In genomic region chr2:201992960-201993359, GRCh38 we compare ENCODE assay signal across 16 cellular contexts. TPM values are rescaled to one million over a fixed set of nuclear protein-coding genes. Genes with fewer than 3 reads are reported as not detected.
DNase-seq lines count a peak whose midpoint lies in the region; ATAC-seq and TF ChIP-seq lines count a peak whose summit lies in the region.
"Had no signal": no experiment of that assay in that cellular context is flagged by ENCODE, and none has a peak within 500 bp of the region (broad histone marks: within the 10 kb centered on the region; RNA-seq: fewer than 3 reads in every experiment).

No MANE protein-coding gene starts in this region.

- H3K9ac ChIP-seq in H9 (ENCODE audit: extremely low read depth, insufficient read length, low read length) (no peak overlapping the region), trophoblast cell (ENCODE audit: low read length) (no peak overlapping the region), smooth muscle cell (ENCODE audit: low read depth) (no peak overlapping the region)

- H3K36me3 Mint-ChIP-seq in H9 (ENCODE audit: insufficient read depth in 1 of 3, low read depth in 3 of 3), result peaks cover 0 to 7% (median 4%) of the 10 kb centered on the region in 3 experiments; a peak in 4 of 7 replicates
- peaks cover 2% of the 10 kb centered on the region for H3K36me3 Mint-ChIP-seq in T-helper 17 cell (ENCODE audit: low read depth)
- H3K36me3 Mint-ChIP-seq: CD4-positive, alpha-beta memory T cell had no signal

- H3K4me1 Mint-ChIP-seq in H9 (peaks cover 59 to 74% of the 10 kb centered on the region in 2 experiments), T-helper 17 cell (peaks cover 5% of the 10 kb centered on the region)

- no peaks in the 10 kb centered on the region for H3F3A ChIP-seq in smooth muscle cell (ENCODE audit: low read depth)

- no peak overlapping the region for H3T11ph ChIP-seq in H9 (ENCODE audit: low read length)

- H2BK5ac ChIP-seq in H9 (ENCODE audit: insufficient read length, low read length) (no peak overlapping the region), trophoblast cell (ENCODE audit: low read depth, low read length, poor library complexity) (no peak overlapping the region)

- H3K23ac ChIP-seq in H9 (ENCODE audit: insufficient read length, low read depth, low read length) (no peak overlapping the region), trophoblast cell (ENCODE audit: low read length) (no peak overlapping the region)

- H4K91ac ChIP-seq in H9 (ENCODE audit: insufficient read length, low read depth, low read length) (no peak overlapping the region), trophoblast cell (ENCODE audit: low read depth, low read length) (no peak overlapping the region)

- H3K4ac ChIP-seq in H9 (ENCODE audit: low read depth, low read length), result no peak overlapping the region
- no peak overlapping the region for H3K4ac ChIP-seq in trophoblast cell (ENCODE audit: low read depth, low read length)

- DNase-seq in H9 (no peak), T-helper 17 cell (no peak), trophoblast cell (peak; percentile 29 to 79), OCI-M2 (lab: John Stamatoyannopoulos, UW; ENCODE audit: unreplicated experiment) (no peak), smooth muscle cell (lab: John Stamatoyannopoulos, UW; ENCODE audit: unreplicated experiment) (no peak), NCI-H2171 treated with DMSO at 0.1 percent for 48 hours (lab: John Stamatoyannopoulos, UW) (no peak)
- DNase-seq: BE2C; CD4-positive, alpha-beta memory T cell; DMS153; DMS79 treated with DMSO at 0.1 percent for 48 hours; EL; H7 had no signal

- H3K18ac ChIP-seq in H9 (ENCODE audit: insufficient read length, low read depth, low read length) (no peak overlapping the region), trophoblast cell (ENCODE audit: low read length) (no peak overlapping the region)

- no peak for ATAC-seq in T-helper 17 cell
- ATAC-seq: A549, K562 had no signal

- H3K27ac ChIP-seq in H9 (ENCODE audit: insufficient read length, low read depth, low read length) (no peak overlapping the region), trophoblast cell (ENCODE audit: low read depth, low read length) (no peak overlapping the region), smooth muscle cell (ENCODE audit: low read depth) (no peak overlapping the region)
- H3K27ac ChIP-seq: A549, C4-2B, HL-60 had no signal

- no peaks in the 10 kb centered on the region for H3K23me2 ChIP-seq in H9 (ENCODE audit: insufficient read length, low read depth, low read length, poor library complexity, severe bottlenecking)

- H3K79me2 ChIP-seq in H9 (ENCODE audit: insufficient read depth, low read length), result no peaks in the 10 kb centered on the region
- no peaks in the 10 kb centered on the region for H3K79me2 ChIP-seq in trophoblast cell (ENCODE audit: control insufficient read depth, insufficient read depth, low read length, poor library complexity)
- H3K79me2 ChIP-seq in smooth muscle cell (ENCODE audit: low read depth), result no peaks in the 10 kb centered on the region

- no peak overlapping the region for H2BK15ac ChIP-seq in H9 (ENCODE audit: low read depth, low read length)

- no peak overlapping the region for H2BK12ac ChIP-seq in H9 (ENCODE audit: insufficient read length, low read depth, low read length)
- no peak overlapping the region for H2BK12ac ChIP-seq in trophoblast cell (ENCODE audit: low read length)

- H3K9me3 Mint-ChIP-seq in H9, result no peaks in the 10 kb centered on the region
- H3K9me3 Mint-ChIP-seq: CD4-positive, alpha-beta memory T cell had no signal

- H3K4me2 ChIP-seq in H9 (ENCODE audit: insufficient read depth, insufficient read length, low read length), result no peak overlapping the region
- H3K4me2 ChIP-seq in trophoblast cell (ENCODE audit: low read length), result no peak overlapping the region
- no peak overlapping the region for H3K4me2 ChIP-seq in smooth muscle cell
- H3K4me2 ChIP-seq: A549 had no signal

- H2BK20ac ChIP-seq in H9 (ENCODE audit: low read depth, low read length, poor library complexity, severe bottlenecking), result no peak overlapping the region

- H3K4me1 ChIP-seq in H9 (ENCODE audit: insufficient read depth, low read length) (peaks cover 13% of the 10 kb centered on the region), trophoblast cell (ENCODE audit: control insufficient read depth in 1 of 2, insufficient read depth in 2 of 2, low read length in 2 of 2) (peaks cover 6 to 11% of the 10 kb centered on the region in 2 experiments), smooth muscle cell (ENCODE audit: low read depth) (peaks cover 26% of the 10 kb centered on the region)
- H3K4me1 ChIP-seq: A549 had no signal

- H3K9me3 ChIP-seq in H9 (ENCODE audit: control insufficient read depth, low read depth, low read length) (no peaks in the 10 kb centered on the region), T-helper 17 cell (ENCODE audit: control insufficient read depth, low read length, poor library complexity, severe bottlenecking) (no peaks in the 10 kb centered on the region), trophoblast cell (ENCODE audit: insufficient read depth, low read depth, low read length) (no peaks in the 10 kb centered on the region), smooth muscle cell (replicated peaks; ENCODE audit: low read depth) (no peaks in the 10 kb centered on the region)
- H3K9me3 ChIP-seq: A549, BE2C had no signal

- no peaks in the 10 kb centered on the region for H4K20me1 ChIP-seq in H9 (ENCODE audit: control insufficient read depth, insufficient read depth, insufficient read length)
- H4K20me1 ChIP-seq in smooth muscle cell (ENCODE audit: low read depth), result no peaks in the 10 kb centered on the region

- no peak overlapping the region for H2AFZ ChIP-seq in H9 (ENCODE audit: low read length)
- no peak overlapping the region for H2AFZ ChIP-seq in trophoblast cell (ENCODE audit: insufficient read depth, low read length, poor library complexity)
- no peak overlapping the region for H2AFZ ChIP-seq in smooth muscle cell (ENCODE audit: low read depth)

- H3K14ac ChIP-seq in H9 (ENCODE audit: insufficient read depth, low read length) (no peak overlapping the region), trophoblast cell (ENCODE audit: low read length) (no peak overlapping the region)

- H2AK5ac ChIP-seq in H9 (ENCODE audit: insufficient read length, low read length), result no peak overlapping the region
- H2AK5ac ChIP-seq in trophoblast cell (ENCODE audit: low read length), result no peak overlapping the region

- TF ChIP-seq CTCF in H9 (conservative IDR thresholded peaks at IDR 0.05) (no peak), smooth muscle cell (IDR thresholded peaks at IDR 0.05; ENCODE audit: borderline replicate concordance, insufficient read depth, poor library complexity, severe bottlenecking) (no peak)

- no peak overlapping the region for H3K56ac ChIP-seq in H9 (ENCODE audit: insufficient read length, low read depth, low read length)

- H3K4me3 Mint-ChIP-seq in H9 (no peak overlapping the region), T-helper 17 cell (no peak overlapping the region)
- H3K4me3 Mint-ChIP-seq: CD4-positive, alpha-beta memory T cell had no signal

- H3K27ac Mint-ChIP-seq in H9 (peak overlapping the region in 2 of 3 experiments; percentile 22 to 62; a peak in 2 of 7 replicates), T-helper 17 cell (peak overlapping the region; percentile 17)
- H3K27ac Mint-ChIP-seq: CD4-positive, alpha-beta memory T cell had no signal

- H2BK120ac ChIP-seq in H9 (ENCODE audit: low read depth, low read length, poor library complexity, severe bottlenecking) (no peak overlapping the region), trophoblast cell (ENCODE audit: insufficient read depth, low read length, poor library complexity) (no peak overlapping the region)

- no peak overlapping the region for H4K5ac ChIP-seq in H9 (ENCODE audit: insufficient read length, low read depth, low read length)

- H3K27me3 ChIP-seq in H9 (ENCODE audit: insufficient read depth, low read length), result no peaks in the 10 kb centered on the region
- no peaks in the 10 kb centered on the region for H3K27me3 ChIP-seq in trophoblast cell (ENCODE audit: insufficient read depth, low read length)
- no peaks in the 10 kb centered on the region for H3K27me3 ChIP-seq in smooth muscle cell (ENCODE audit: low read depth)
- H3K27me3 ChIP-seq: BE2C had no signal

- no peak overlapping the region for H4K12ac ChIP-seq in trophoblast cell (ENCODE audit: low read depth, low read length)

- H3K79me1 ChIP-seq in H9 (ENCODE audit: insufficient read depth, low read depth, low read length, poor library complexity, severe bottlenecking), result no peaks in the 10 kb centered on the region
- peaks cover 4% of the 10 kb centered on the region for H3K79me1 ChIP-seq in trophoblast cell (ENCODE audit: low read length)

- no peak overlapping the region for H4K8ac ChIP-seq in H9 (replicated peaks; ENCODE audit: insufficient read length, low read depth, low read length)
- H4K8ac ChIP-seq in trophoblast cell (ENCODE audit: low read depth, low read length), result no peak overlapping the region

- no peaks in the 10 kb centered on the region; the same call in 1 of the 2 replicates for H3K27me3 Mint-ChIP-seq in H9 (ENCODE audit: low read depth)
- H3K27me3 Mint-ChIP-seq in T-helper 17 cell, result peaks cover 23% of the 10 kb centered on the region

- H3K4me3 ChIP-seq in trophoblast cell (ENCODE audit: low read depth, low read length) (no peak overlapping the region), smooth muscle cell (no peak overlapping the region)
- H3K4me3 ChIP-seq: A549, K562 had no signal

- no CpG with 5 or more reads among the region's 4 CpGs for WGBS in H9 (ENCODE audit: extremely low coverage, insufficient read length, low lambda C conversion rate)
- no CpG with 5 or more reads among the region's 4 CpGs for WGBS in trophoblast cell (ENCODE audit: extremely low coverage, insufficient coverage, insufficient read length)
- 89% methylated on average over 4 of the region's 4 CpGs for WGBS in smooth muscle cell (ENCODE audit: low lambda C conversion rate)

- H3K36me3 ChIP-seq in trophoblast cell (ENCODE audit: control insufficient read depth in 1 of 2, insufficient read depth in 2 of 2, low read length in 2 of 2), result no peaks in the 10 kb centered on the region
- no peaks in the 10 kb centered on the region for H3K36me3 ChIP-seq in smooth muscle cell (ENCODE audit: low read depth)
- H3K36me3 ChIP-seq: BE2C had no signal

RNA-seq across cellular contexts. Expression of gene FZD7, which starts 40.7 kb away (rescaled TPM):
- 302 and 309 TPM in 2 replicates for total RNA-seq in H9 (2021)
- total RNA-seq in T-helper 17 cell, result under 1 TPM; 0.30 to 0.31 TPM
- 8.7 and 9.3 TPM in 2 replicates for polyA plus RNA-seq in trophoblast cell (2013)
- total RNA-seq in smooth muscle cell, result 17.0 and 21.8 TPM in 2 replicates
- polyA plus RNA-seq in smooth muscle cell, result 10.9 and 14.8 TPM in 2 replicates
- polyA plus RNA-seq: CD4-positive, alpha-beta memory T cell had no signal

Comparison
In these comparisons a context has a peak if more than half of its experiments do, and no peak if none do; other contexts are left out.
1. DNase-seq: peak in trophoblast cell (2 of 2); none in H9 (single experiment), T-helper 17 cell (0 of 3), OCI-M2 (single experiment), smooth muscle cell (single experiment) and NCI-H2171 treated with DMSO at 0.1 percent for 48 hours (single experiment).
2. RNA of gene FZD7, which starts 40.7 kb away (total RNA-seq): 302 to 309 TPM in H9; 17.0 to 21.8 TPM in smooth muscle cell and 0.30 to 0.31 TPM in T-helper 17 cell; every median in the first group is over 10 times any median in the second.